In genomic region chr20:53278555-53278954, GRCh38 we compare ENCODE assay signal across 8 cellular contexts.
"Had no signal": no experiment of that assay in that cellular context is flagged by ENCODE, and none has a peak within 500 bp of the region (broad histone marks: within the 10 kb centered on the region; RNA-seq: fewer than 3 reads in every experiment).

No MANE protein-coding gene starts in this region.

- DNase-seq: GDM1, GF-D8 had no signal

- FAIRE-seq: G401.6, GM12878, GM12891, GM12892, GM18507, GM19239 had no signal

- ATAC-seq: GM12878 had no signal

- H3K4me3 ChIP-seq: GM12878 had no signal
